8 cellular contexts compared by ENCODE assay signal in genomic region chr12:123232472-123232806, GRCh38. TPM values are rescaled to one million over a fixed set of nuclear protein-coding genes. Genes with fewer than 3 reads are reported as not detected.
A peak's percentile ranks its signal among the peaks of the same experiment; 100 is the strongest.
DNase-seq lines count a peak whose midpoint lies in the region; ATAC-seq and TF ChIP-seq lines count a peak whose summit lies in the region.

No MANE protein-coding gene starts in this region.

- no peaks in the 10 kb centered on the region for H3K9me2 ChIP-seq in SK-N-SH

- DNase-seq in H4 (ENCODE audit: low spot score) (peak; percentile 14), SK-N-SH (no peak), fibroblast of mammary gland (ENCODE audit: low read depth) (no peak), NCI-H446 (lab: John Stamatoyannopoulos, UW) (no peak), NCI-H1417 (lab: John Stamatoyannopoulos, UW) (no peak), cortex of kidney (lab: John Stamatoyannopoulos, UW) (no peak)

- POLR2A ChIA-PET in SK-N-SH (lab: Yijun Ruan, JAX): interaction anchor here (0.6 to 2.3 kb wide), 25 partner anchors 9 to 732 kb away, joined by 3 to 47 read pairs (median 5); partner anchors contain the start of genes ABCB9, DDX55, EIF2B1 and GTF2H3

- peak overlapping the region; percentile 93 for H2AFZ ChIP-seq in SK-N-SH (ENCODE audit: low read depth)
- peak overlapping the region; percentile 88 for H2AFZ ChIP-seq in parathyroid adenoma

- peaks cover 4 to 17% of the 10 kb centered on the region in 2 experiments; a peak in 3 of 4 replicates for H3K4me1 ChIP-seq in SK-N-SH (ENCODE audit: control insufficient read depth in 1 of 2, insufficient read depth in 2 of 2, low read depth in 1 of 2, low read length in 1 of 2)
- H3K4me1 ChIP-seq in parathyroid adenoma: peaks cover 4% of the 10 kb centered on the region

- H3K27ac ChIP-seq in SK-N-SH (ENCODE audit: low read depth in 2 of 2, low read length in 1 of 2) (peak overlapping the region; percentile 76 to 83), parathyroid adenoma (peak overlapping the region; percentile 66)

- WGBS in SK-N-SH (ENCODE audit: low lambda C conversion rate): under 1% methylated on average over 15 of the region's 15 CpGs

- H4K20me1 ChIP-seq in SK-N-SH (ENCODE audit: insufficient read depth): no peaks in the 10 kb centered on the region

- peak overlapping the region; percentile 90 for H3K9ac ChIP-seq in SK-N-SH
- H3K9ac ChIP-seq in parathyroid adenoma: peak overlapping the region; percentile 13

- H3K36me3 ChIP-seq in SK-N-SH (replicated peaks in 1 of 2; ENCODE audit: control insufficient read depth in 1 of 2, insufficient read depth in 2 of 2, low read length in 1 of 2) (peaks cover 0 to 8% of the 10 kb centered on the region in 2 experiments), parathyroid adenoma (ENCODE audit: control insufficient read depth, insufficient read depth, low read length) (no peaks in the 10 kb centered on the region)

- TF ChIP-seq EP300 in SK-N-SH (IDR thresholded peaks at IDR 0.05; ENCODE audit: borderline replicate concordance in 1 of 2, low read depth in 1 of 2, low read length in 1 of 2): no peak

- peaks cover 5% of the 10 kb centered on the region for H3F3A ChIP-seq in SK-N-SH (replicated peaks; ENCODE audit: insufficient read depth)

- peaks cover 93% of the 10 kb centered on the region for H3K79me2 ChIP-seq in SK-N-SH (ENCODE audit: insufficient read depth)
- H3K79me2 ChIP-seq in parathyroid adenoma: peaks cover 16% of the 10 kb centered on the region

- no peaks in the 10 kb centered on the region for H3K27me3 ChIP-seq in SK-N-SH (ENCODE audit: insufficient read depth)
- no peaks in the 10 kb centered on the region for H3K27me3 ChIP-seq in parathyroid adenoma (ENCODE audit: control insufficient read depth, insufficient read depth, low read length)

- TF ChIP-seq CTCF in SK-N-SH (IDR thresholded peaks at IDR 0.05) (no peak), fibroblast of mammary gland (conservative IDR thresholded peaks at IDR 0.05; ENCODE audit: control insufficient read depth, insufficient read depth, low read depth, low read length) (no peak), parathyroid adenoma (IDR thresholded peaks at IDR 0.05) (no peak)

- no peak for ATAC-seq in GM21576 (IDR thresholded peaks at IDR 0.05; ENCODE audit: unreplicated experiment)

- CTCF ChIA-PET in SK-N-SH (lab: Yijun Ruan, JAX): interaction anchor here (0.8 to 8.6 kb wide), 8 partner anchors 9 to 372 kb away, joined by 3 to 88 read pairs (median 4); partner anchors contain the start of genes DDX55 and PITPNM2

- H3K4me3 ChIP-seq in SK-N-SH (ENCODE audit: low read depth in 2 of 2, low read length in 1 of 2) (peak overlapping the region; percentile 76 to 79), fibroblast of mammary gland (ENCODE audit: control insufficient read depth, low read depth, low read length) (peak overlapping the region; percentile 98), parathyroid adenoma (ENCODE audit: low read depth, low read length) (peak overlapping the region; percentile 88)

- no peaks in the 10 kb centered on the region for H3K9me3 ChIP-seq in SK-N-SH
- H3K9me3 ChIP-seq in parathyroid adenoma (ENCODE audit: control insufficient read depth, low read length): no peaks in the 10 kb centered on the region

- H3K4me2 ChIP-seq in SK-N-SH: peak overlapping the region; percentile 81
- peak overlapping the region; percentile 81 for H3K4me2 ChIP-seq in parathyroid adenoma (ENCODE audit: low read length)

- no peak for TF ChIP-seq RAD21 in SK-N-SH (IDR thresholded peaks at IDR 0.05; ENCODE audit: low read length)

TF ChIP-seq in SK-N-SH, 30 proteins besides CTCF, POLR2A, EP300 and RAD21:
- no peak for TF ChIP-seq FOXJ3 (CRISPR knock-in tag; IDR thresholded peaks at IDR 0.05)
- no peak for TF ChIP-seq JUND (IDR thresholded peaks at IDR 0.05)
- no peak for TF ChIP-seq NRF1 (IDR thresholded peaks at IDR 0.05; ENCODE audit: low read depth, low read length)
- no peak for TF ChIP-seq NFIC (IDR thresholded peaks at IDR 0.05; ENCODE audit: borderline replicate concordance)
- TF ChIP-seq USF1 (IDR thresholded peaks at IDR 0.05; ENCODE audit: borderline replicate concordance, low read depth): no peak
- TF ChIP-seq YY1 (IDR thresholded peaks at IDR 0.05; ENCODE audit: low read depth): peak; percentile 50; the same call in 1 of the 2 replicates
- no peak for TF ChIP-seq RXRA (IDR thresholded peaks at IDR 0.05; ENCODE audit: borderline replicate concordance, low read depth)

RNA-seq across cellular contexts. Expression of gene MPHOSPH9, which starts 0.5 kb away (rescaled TPM):
- 61.8 and 71.1 TPM in 2 replicates for total RNA-seq in H4 (2014; rRNA removed; shearing (Covaris generic))
- polyA plus RNA-seq in SK-N-SH (2012; rRNA removed): 8.2 and 9.0 TPM in 2 replicates
- 8.9 and 11.0 TPM in 2 replicates for polyA plus RNA-seq in SK-N-SH (2012; cell fraction: cytosol; rRNA removed)
- polyA plus RNA-seq in SK-N-SH (2012; cell fraction: nucleus; rRNA removed): 17.8 and 27.7 TPM in 2 replicates

RNA-seq across cellular contexts. Expression of gene MTRFR, which starts 0.8 kb away (rescaled TPM):
- 15.3 and 23.8 TPM in 2 replicates for total RNA-seq in H4 (2014; rRNA removed; shearing (Covaris generic))
- polyA plus RNA-seq in SK-N-SH (2012; rRNA removed): 6.6 and 7.5 TPM in 2 replicates
- 7.1 and 8.2 TPM in 2 replicates for polyA plus RNA-seq in SK-N-SH (2012; cell fraction: cytosol; rRNA removed)
- polyA plus RNA-seq in SK-N-SH (2012; cell fraction: nucleus; rRNA removed): 4.5 and 5.4 TPM in 2 replicates

RNA-seq across cellular contexts. Expression of gene CDK2AP1, which starts 39.2 kb away (rescaled TPM):
- total RNA-seq in H4 (2014; rRNA removed; shearing (Covaris generic)): 287 and 344 TPM in 2 replicates
- polyA plus RNA-seq in SK-N-SH (2012; rRNA removed): 208 and 231 TPM in 2 replicates
- polyA plus RNA-seq in SK-N-SH (2012; cell fraction: cytosol; rRNA removed): 338 and 421 TPM in 2 replicates
- polyA plus RNA-seq in SK-N-SH (2012; cell fraction: nucleus; rRNA removed): 37.9 and 59.8 TPM in 2 replicates
